In genomic region chr1:103309761-103310160, GRCh38 we compare ENCODE assay signal across 31 cellular contexts.
"Had no signal": no experiment of that assay in that cellular context is flagged by ENCODE, and none has a peak within 500 bp of the region (broad histone marks: within the 10 kb centered on the region; RNA-seq: fewer than 3 reads in every experiment).

No MANE protein-coding gene starts in this region.

- H3K27me3 ChIP-seq: breast epithelium, cardiac muscle cell, colonic mucosa, esophagus squamous epithelium had no signal

- H3K27ac ChIP-seq: body of pancreas, breast epithelium, cardiac muscle cell, colonic mucosa, epithelial cell of prostate, esophagus squamous epithelium, WERI-Rb-1 had no signal

- DNase-seq: activated B cell treated with CpG ODN at 0.5 μM for 24 hours; activated CD4-positive, alpha-beta T cell treated with anti-CD3 and anti-CD28 coated beads for 48 hours; activated CD4-positive, alpha-beta T cell treated with anti-CD3 and anti-CD28 coated beads, Interleukin-2, amount 50 U/mL, for 1 hour; activated CD4-positive, alpha-beta T cell treated with anti-CD3 and anti-CD28 coated beads, Interleukin-2, amount 50 U/mL, for 48 hours; activated CD8-positive, alpha-beta memory T cell treated with anti-CD3 and anti-CD28 coated beads for 24 hours; activated CD8-positive, alpha-beta T cell treated with anti-CD3 and anti-CD28 coated beads for 36 hours; activated effector memory CD4-positive, alpha-beta T cell treated with Interleukin-2 at 50 U/mL for 16 hours; activated gamma-delta T cell treated with Interleukin-2 at 50 U/mL for 16 hours; activated naive CD4-positive, alpha-beta T cell treated with anti-CD3 and anti-CD28 coated beads, Interleukin-2, amount 50 U/mL, for 16 hours; activated naive CD4-positive, alpha-beta T cell treated with Interleukin-2 at 50 U/mL for 16 hours; activated T-cell treated with anti-CD3 and anti-CD28 coated beads, Interleukin-2, amount 50 U/mL, for 4 hours; amniotic stem cell; anterior cingulate cortex; body of pancreas; central memory CD4-positive, alpha-beta T cell; cerebellar nuclear complex; colonic mucosa; effector CD8-positive, alpha-beta T cell; esophagus squamous epithelium; T-helper 1 cell; T-helper 17 cell; T1000; WERI-Rb-1 had no signal

- H3K36me3 ChIP-seq: breast epithelium, cardiac muscle cell, colonic mucosa, esophagus squamous epithelium, WERI-Rb-1 had no signal

- H3K4me3 Mint-ChIP-seq: activated B cell treated with CpG ODN at 0.5 μM for 24 hours; activated CD8-positive, alpha-beta T cell treated with anti-CD3 and anti-CD28 coated beads for 36 hours; activated naive CD8-positive, alpha-beta T cell; activated T-cell treated with anti-CD3 and anti-CD28 coated beads, Interleukin-2, amount 50 U/mL, for 4 hours; activated T-helper 17 cell treated with anti-CD3 and anti-CD28 coated beads, Interleukin-2, amount 50 U/mL, for 72 hours; T-helper 17 cell; T-helper 2 cell treated with Interferon-gamma antibody and Interleukin-4, amounts not matched to agents 5 μg/mL and 100 μg/mL, for 36 hours had no signal

- H3K4me1 Mint-ChIP-seq: activated B cell treated with CpG ODN at 0.5 μM for 24 hours; activated T-helper 17 cell treated with anti-CD3 and anti-CD28 coated beads, Interleukin-2, amount 50 U/mL, for 72 hours; T-helper 17 cell had no signal

- FAIRE-seq: endometrium, endothelial cell of umbilical vein had no signal

- H3K4me1 ChIP-seq: body of pancreas, breast epithelium, colonic mucosa, esophagus squamous epithelium had no signal

- H3K27me3 Mint-ChIP-seq: activated B cell treated with CpG ODN at 0.5 μM for 24 hours; activated CD8-positive, alpha-beta T cell treated with anti-CD3 and anti-CD28 coated beads for 36 hours; activated naive CD8-positive, alpha-beta T cell; activated T-helper 17 cell treated with anti-CD3 and anti-CD28 coated beads, Interleukin-2, amount 50 U/mL, for 72 hours; T-helper 17 cell had no signal

- H3K4me3 ChIP-seq: body of pancreas, breast epithelium, cardiac muscle cell, colonic mucosa, esophagus squamous epithelium had no signal

- H3K9me3 ChIP-seq: body of pancreas, breast epithelium, colonic mucosa, esophagus squamous epithelium had no signal

- H3K9me3 Mint-ChIP-seq: activated CD8-positive, alpha-beta T cell treated with anti-CD3 and anti-CD28 coated beads for 36 hours; activated T-helper 17 cell treated with anti-CD3 and anti-CD28 coated beads, Interleukin-2, amount 50 U/mL, for 72 hours; T-helper 2 cell treated with Interferon-gamma antibody and Interleukin-4, amounts not matched to agents 5 μg/mL and 100 μg/mL, for 36 hours had no signal

- H3K27ac Mint-ChIP-seq: activated B cell treated with CpG ODN at 0.5 μM for 24 hours; activated CD8-positive, alpha-beta T cell treated with anti-CD3 and anti-CD28 coated beads for 36 hours; activated naive CD8-positive, alpha-beta T cell; activated T-helper 17 cell treated with anti-CD3 and anti-CD28 coated beads, Interleukin-2, amount 50 U/mL, for 72 hours; T-helper 17 cell; T-helper 2 cell treated with Interferon-gamma antibody and Interleukin-4, amounts not matched to agents 5 μg/mL and 100 μg/mL, for 36 hours had no signal

- H3K36me3 Mint-ChIP-seq: activated naive CD8-positive, alpha-beta T cell had no signal
